Comparison of ENCODE assay signal across 1 cellular context in genomic region chr9:35102769-35103659, GRCh38.
TF ChIP-seq lines count a peak whose summit lies in the region.

Gene STOML2 (minus strand): TSS chr9:35103131. CDS start chr9:35103094, 37 bp downstream.

TF ChIP-seq in HepG2, 621 proteins besides CTCF, POLR2A, EP300 and RAD21 (continued from another document and continues in another):
- TF ChIP-seq ZNF431 (CRISPR knock-in tag; IDR thresholded peaks at IDR 0.05; ENCODE audit: borderline replicate concordance, low read depth) (no peak; the same call in 1 of the 2 replicates), CREB1 (IDR thresholded peaks at IDR 0.05) (peak; percentile 58; the same call in 1 of the 2 replicates), CREB1 (CRISPR knock-in tag; IDR thresholded peaks at IDR 0.05) (peak; percentile 60), ZBTB7B (CRISPR knock-in tag; IDR thresholded peaks at IDR 0.05) (no peak), ZNF20 (CRISPR knock-in tag; IDR thresholded peaks at IDR 0.05) (no peak), KLF15 (CRISPR knock-in tag; IDR thresholded peaks at IDR 0.05; ENCODE audit: borderline replicate concordance) (no peak; the same call in 1 of the 2 replicates), FOXP1 (IDR thresholded peaks at IDR 0.05) (no peak), FOXP1 (CRISPR knock-in tag; IDR thresholded peaks at IDR 0.05) (0 out of 2 replicates have a peak, but pooled peaks have one; percentile 12), FOXJ3 (CRISPR knock-in tag; IDR thresholded peaks at IDR 0.05; ENCODE audit: borderline replicate concordance) (peak; percentile 55; the same call in 1 of the 2 replicates), ZNF749 (CRISPR knock-in tag; IDR thresholded peaks at IDR 0.05; ENCODE audit: borderline replicate concordance) (no peak; the same call in 1 of the 2 replicates), CHD2 (IDR thresholded peaks at IDR 0.05; ENCODE audit: low read depth, low read length) (0 out of 2 replicates have a peak, but pooled peaks have one; percentile 27), POLR2G (IDR thresholded peaks at IDR 0.05; ENCODE audit: low read depth, low read length) (peak; percentile 93), ZNF878 (CRISPR knock-in tag; IDR thresholded peaks at IDR 0.05) (no peak; the same call in 1 of the 2 replicates), ZNF598 (CRISPR knock-in tag; IDR thresholded peaks at IDR 0.05; ENCODE audit: borderline replicate concordance) (no peak), HNF4A (CRISPR knock-in tag; IDR thresholded peaks at IDR 0.05) (peak; percentile 43; the same call in 1 of the 2 replicates), KLF11 (CRISPR knock-in tag; IDR thresholded peaks at IDR 0.05) (0 out of 2 replicates have a peak, but pooled peaks have one; percentile 53), YEATS2 (CRISPR knock-in tag; IDR thresholded peaks at IDR 0.05; ENCODE audit: borderline replicate concordance) (peak; percentile 99), ZNF362 (CRISPR knock-in tag; IDR thresholded peaks at IDR 0.05; ENCODE audit: borderline replicate concordance) (no peak), ZNF329 (CRISPR knock-in tag; IDR thresholded peaks at IDR 0.05; ENCODE audit: low read depth) (peak; percentile 52; the same call in 1 of the 2 replicates), ZNF589 (CRISPR knock-in tag; conservative IDR thresholded peaks at IDR 0.05) (0 out of 2 replicates have a peak, but pooled peaks have one; percentile 71), NAIF1 (CRISPR knock-in tag; IDR thresholded peaks at IDR 0.05; ENCODE audit: borderline replicate concordance) (peak; percentile 34; the same call in 1 of the 2 replicates), ZNF841 (CRISPR knock-in tag; IDR thresholded peaks at IDR 0.05; ENCODE audit: borderline replicate concordance) (no peak; the same call in 1 of the 2 replicates), ZNF230 (CRISPR knock-in tag; IDR thresholded peaks at IDR 0.05) (no peak), KAT8 (CRISPR knock-in tag; IDR thresholded peaks at IDR 0.05) (peak; percentile 99), IKZF4 (CRISPR knock-in tag; IDR thresholded peaks at IDR 0.05; ENCODE audit: borderline replicate concordance, low read depth, not compliant biosample characterization) (no peak), GFI1 (CRISPR knock-in tag; IDR thresholded peaks at IDR 0.05; ENCODE audit: borderline replicate concordance) (peak; percentile 45; the same call in 1 of the 2 replicates), ZNF138 (CRISPR knock-in tag; IDR thresholded peaks at IDR 0.05; ENCODE audit: low read depth) (peak; percentile 46; the same call in 1 of the 2 replicates), ESRRA (CRISPR knock-in tag; IDR thresholded peaks at IDR 0.05; ENCODE audit: low read depth) (0 out of 2 replicates have a peak, but pooled peaks have one; percentile 18), NCOA2 (CRISPR knock-in tag; IDR thresholded peaks at IDR 0.05) (peak; percentile 66), ZNF788 (CRISPR knock-in tag; IDR thresholded peaks at IDR 0.05; ENCODE audit: borderline replicate concordance) (peak; percentile 98; the same call in 1 of the 2 replicates), HOXA5 (CRISPR knock-in tag; IDR thresholded peaks at IDR 0.05) (peak; percentile 89), FOSL1 (CRISPR knock-in tag; IDR thresholded peaks at IDR 0.05; ENCODE audit: borderline replicate concordance) (no peak), ELF3 (CRISPR knock-in tag; IDR thresholded peaks at IDR 0.05) (peak; percentile 62; the same call in 1 of the 2 replicates), U2AF1 (optimal IDR thresholded peaks at IDR 0.05; ENCODE audit: low read depth, low read length) (no peak), ZNF672 (CRISPR knock-in tag; IDR thresholded peaks at IDR 0.05) (peak; percentile 27; the same call in 1 of the 2 replicates), JUN (CRISPR knock-in tag; IDR thresholded peaks at IDR 0.05) (no peak)
- TF ChIP-seq, protein P1, sequence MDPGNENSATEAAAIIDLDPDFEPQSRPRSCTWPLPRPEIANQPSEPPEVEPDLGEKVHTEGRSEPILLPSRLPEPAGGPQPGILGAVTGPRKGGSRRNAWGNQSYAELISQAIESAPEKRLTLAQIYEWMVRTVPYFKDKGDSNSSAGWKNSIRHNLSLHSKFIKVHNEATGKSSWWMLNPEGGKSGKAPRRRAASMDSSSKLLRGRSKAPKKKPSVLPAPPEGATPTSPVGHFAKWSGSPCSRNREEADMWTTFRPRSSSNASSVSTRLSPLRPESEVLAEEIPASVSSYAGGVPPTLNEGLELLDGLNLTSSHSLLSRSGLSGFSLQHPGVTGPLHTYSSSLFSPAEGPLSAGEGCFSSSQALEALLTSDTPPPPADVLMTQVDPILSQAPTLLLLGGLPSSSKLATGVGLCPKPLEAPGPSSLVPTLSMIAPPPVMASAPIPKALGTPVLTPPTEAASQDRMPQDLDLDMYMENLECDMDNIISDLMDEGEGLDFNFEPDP (CRISPR knock-in tag; conservative IDR thresholded peaks at IDR 0.05), result no peak
- TF ChIP-seq, protein P2, sequence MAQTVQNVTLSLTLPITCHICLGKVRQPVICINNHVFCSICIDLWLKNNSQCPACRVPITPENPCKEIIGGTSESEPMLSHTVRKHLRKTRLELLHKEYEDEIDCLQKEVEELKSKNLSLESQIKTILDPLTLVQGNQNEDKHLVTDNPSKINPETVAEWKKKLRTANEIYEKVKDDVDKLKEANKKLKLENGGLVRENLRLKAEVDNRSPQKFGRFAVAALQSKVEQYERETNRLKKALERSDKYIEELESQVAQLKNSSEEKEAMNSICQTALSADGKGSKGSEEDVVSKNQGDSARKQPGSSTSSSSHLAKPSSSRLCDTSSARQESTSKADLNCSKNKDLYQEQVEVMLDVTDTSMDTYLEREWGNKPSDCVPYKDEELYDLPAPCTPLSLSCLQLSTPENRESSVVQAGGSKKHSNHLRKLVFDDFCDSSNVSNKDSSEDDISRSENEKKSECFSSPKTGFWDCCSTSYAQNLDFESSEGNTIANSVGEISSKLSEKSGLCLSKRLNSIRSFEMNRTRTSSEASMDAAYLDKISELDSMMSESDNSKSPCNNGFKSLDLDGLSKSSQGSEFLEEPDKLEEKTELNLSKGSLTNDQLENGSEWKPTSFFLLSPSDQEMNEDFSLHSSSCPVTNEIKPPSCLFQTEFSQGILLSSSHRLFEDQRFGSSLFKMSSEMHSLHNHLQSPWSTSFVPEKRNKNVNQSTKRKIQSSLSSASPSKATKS (CRISPR knock-in tag; IDR thresholded peaks at IDR 0.05), result 0 out of 2 replicates have a peak, but pooled peaks have one; percentile 39
- TF ChIP-seq, protein P3, sequence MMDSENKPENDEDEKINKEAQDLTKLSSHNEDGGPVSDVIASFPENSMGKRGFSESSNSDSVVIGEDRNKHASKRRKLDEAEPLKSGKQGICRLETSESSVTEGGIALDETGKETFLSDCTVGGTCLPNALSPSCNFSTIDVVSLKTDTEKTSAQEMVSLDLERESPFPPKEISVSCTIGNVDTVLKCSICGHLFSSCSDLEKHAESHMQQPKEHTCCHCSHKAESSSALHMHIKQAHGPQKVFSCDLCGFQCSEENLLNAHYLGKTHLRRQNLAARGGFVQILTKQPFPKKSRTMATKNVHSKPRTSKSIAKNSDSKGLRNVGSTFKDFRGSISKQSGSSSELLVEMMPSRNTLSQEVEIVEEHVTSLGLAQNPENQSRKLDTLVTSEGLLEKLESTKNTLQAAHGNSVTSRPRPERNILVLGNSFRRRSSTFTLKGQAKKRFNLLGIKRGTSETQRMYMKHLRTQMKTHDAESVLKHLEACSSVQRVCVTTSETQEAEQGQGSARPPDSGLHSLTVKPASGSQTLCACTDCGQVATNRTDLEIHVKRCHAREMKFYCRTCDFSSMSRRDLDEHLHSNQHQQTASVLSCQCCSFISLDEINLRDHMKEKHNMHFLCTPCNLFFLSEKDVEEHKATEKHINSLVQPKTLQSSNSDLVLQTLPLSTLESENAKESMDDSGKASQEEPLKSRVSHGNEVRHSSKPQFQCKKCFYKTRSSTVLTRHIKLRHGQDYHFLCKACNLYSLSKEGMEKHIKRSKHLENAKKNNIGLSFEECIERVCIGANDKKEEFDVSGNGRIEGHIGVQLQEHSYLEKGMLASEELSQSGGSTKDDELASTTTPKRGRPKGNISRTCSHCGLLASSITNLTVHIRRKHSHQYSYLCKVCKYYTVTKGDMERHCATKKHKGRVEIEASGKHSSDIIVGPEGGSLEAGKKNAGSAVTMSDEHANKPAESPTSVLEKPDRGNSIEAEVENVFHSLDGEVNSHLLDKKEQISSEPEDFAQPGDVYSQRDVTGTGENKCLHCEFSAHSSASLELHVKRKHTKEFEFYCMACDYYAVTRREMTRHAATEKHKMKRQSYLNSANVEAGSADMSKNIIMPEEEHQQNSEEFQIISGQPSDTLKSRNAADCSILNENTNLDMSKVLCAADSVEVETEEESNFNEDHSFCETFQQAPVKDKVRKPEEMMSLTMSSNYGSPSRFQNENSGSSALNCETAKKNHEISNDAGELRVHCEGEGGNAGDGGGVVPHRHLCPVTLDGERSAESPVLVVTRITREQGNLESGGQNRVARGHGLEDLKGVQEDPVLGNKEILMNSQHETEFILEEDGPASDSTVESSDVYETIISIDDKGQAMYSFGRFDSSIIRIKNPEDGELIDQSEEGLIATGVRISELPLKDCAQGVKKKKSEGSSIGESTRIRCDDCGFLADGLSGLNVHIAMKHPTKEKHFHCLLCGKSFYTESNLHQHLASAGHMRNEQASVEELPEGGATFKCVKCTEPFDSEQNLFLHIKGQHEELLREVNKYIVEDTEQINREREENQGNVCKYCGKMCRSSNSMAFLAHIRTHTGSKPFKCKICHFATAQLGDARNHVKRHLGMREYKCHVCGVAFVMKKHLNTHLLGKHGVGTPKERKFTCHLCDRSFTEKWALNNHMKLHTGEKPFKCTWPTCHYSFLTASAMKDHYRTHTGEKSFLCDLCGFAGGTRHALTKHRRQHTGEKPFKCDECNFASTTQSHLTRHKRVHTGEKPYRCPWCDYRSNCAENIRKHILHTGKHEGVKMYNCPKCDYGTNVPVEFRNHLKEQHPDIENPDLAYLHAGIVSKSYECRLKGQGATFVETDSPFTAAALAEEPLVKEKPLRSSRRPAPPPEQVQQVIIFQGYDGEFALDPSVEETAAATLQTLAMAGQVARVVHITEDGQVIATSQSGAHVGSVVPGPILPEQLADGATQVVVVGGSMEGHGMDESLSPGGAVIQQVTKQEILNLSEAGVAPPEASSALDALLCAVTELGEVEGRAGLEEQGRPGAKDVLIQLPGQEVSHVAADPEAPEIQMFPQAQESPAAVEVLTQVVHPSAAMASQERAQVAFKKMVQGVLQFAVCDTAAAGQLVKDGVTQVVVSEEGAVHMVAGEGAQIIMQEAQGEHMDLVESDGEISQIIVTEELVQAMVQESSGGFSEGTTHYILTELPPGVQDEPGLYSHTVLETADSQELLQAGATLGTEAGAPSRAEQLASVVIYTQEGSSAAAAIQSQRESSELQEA (CRISPR knock-in tag; IDR thresholded peaks at IDR 0.05; ENCODE audit: not compliant biosample characterization), result no peak
- TF ChIP-seq, protein P4, sequence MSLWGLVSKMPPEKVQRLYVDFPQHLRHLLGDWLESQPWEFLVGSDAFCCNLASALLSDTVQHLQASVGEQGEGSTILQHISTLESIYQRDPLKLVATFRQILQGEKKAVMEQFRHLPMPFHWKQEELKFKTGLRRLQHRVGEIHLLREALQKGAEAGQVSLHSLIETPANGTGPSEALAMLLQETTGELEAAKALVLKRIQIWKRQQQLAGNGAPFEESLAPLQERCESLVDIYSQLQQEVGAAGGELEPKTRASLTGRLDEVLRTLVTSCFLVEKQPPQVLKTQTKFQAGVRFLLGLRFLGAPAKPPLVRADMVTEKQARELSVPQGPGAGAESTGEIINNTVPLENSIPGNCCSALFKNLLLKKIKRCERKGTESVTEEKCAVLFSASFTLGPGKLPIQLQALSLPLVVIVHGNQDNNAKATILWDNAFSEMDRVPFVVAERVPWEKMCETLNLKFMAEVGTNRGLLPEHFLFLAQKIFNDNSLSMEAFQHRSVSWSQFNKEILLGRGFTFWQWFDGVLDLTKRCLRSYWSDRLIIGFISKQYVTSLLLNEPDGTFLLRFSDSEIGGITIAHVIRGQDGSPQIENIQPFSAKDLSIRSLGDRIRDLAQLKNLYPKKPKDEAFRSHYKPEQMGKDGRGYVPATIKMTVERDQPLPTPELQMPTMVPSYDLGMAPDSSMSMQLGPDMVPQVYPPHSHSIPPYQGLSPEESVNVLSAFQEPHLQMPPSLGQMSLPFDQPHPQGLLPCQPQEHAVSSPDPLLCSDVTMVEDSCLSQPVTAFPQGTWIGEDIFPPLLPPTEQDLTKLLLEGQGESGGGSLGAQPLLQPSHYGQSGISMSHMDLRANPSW (CRISPR knock-in tag; IDR thresholded peaks at IDR 0.05; ENCODE audit: borderline replicate concordance), result peak; percentile 89; the same call in 1 of the 2 replicates
- TF ChIP-seq, protein P5, sequence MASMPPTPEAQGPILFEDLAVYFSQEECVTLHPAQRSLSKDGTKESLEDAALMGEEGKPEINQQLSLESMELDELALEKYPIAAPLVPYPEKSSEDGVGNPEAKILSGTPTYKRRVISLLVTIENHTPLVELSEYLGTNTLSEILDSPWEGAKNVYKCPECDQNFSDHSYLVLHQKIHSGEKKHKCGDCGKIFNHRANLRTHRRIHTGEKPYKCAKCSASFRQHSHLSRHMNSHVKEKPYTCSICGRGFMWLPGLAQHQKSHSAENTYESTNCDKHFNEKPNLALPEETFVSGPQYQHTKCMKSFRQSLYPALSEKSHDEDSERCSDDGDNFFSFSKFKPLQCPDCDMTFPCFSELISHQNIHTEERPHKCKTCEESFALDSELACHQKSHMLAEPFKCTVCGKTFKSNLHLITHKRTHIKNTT (CRISPR knock-in tag; IDR thresholded peaks at IDR 0.05), result no peak
- TF ChIP-seq, protein P6, sequence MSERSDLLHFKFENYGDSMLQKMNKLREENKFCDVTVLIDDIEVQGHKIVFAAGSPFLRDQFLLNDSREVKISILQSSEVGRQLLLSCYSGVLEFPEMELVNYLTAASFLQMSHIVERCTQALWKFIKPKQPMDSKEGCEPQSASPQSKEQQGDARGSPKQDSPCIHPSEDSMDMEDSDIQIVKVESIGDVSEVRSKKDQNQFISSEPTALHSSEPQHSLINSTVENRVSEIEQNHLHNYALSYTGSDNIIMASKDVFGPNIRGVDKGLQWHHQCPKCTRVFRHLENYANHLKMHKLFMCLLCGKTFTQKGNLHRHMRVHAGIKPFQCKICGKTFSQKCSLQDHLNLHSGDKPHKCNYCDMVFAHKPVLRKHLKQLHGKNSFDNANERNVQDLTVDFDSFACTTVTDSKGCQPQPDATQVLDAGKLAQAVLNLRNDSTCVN (CRISPR knock-in tag; IDR thresholded peaks at IDR 0.05; ENCODE audit: borderline replicate concordance), result peak; percentile 76; the same call in 1 of the 2 replicates
- TF ChIP-seq, protein P7, sequence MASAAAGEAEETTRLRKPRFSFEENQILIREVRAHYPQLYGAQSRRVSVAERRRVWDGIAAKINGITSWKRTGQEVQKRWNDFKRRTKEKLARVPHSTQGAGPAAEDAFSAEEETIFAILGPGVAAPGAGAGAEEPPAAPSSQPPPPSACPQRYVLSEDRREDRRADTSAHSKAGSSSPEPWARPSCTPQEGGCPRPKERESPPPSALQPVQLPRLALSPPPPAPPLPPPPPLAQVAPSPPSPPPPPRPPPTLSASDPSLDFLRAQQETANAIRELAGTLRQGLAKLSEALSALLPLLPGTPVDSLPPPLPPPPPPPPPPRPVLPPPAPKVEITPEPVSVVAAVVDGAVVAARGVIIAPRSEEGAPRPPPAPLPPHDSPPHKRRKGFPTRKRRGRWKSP (CRISPR knock-in tag; IDR thresholded peaks at IDR 0.05), result peak; percentile 58; the same call in 1 of the 2 replicates
